9 cellular contexts compared by ENCODE assay signal in the genomic region with DNA sequence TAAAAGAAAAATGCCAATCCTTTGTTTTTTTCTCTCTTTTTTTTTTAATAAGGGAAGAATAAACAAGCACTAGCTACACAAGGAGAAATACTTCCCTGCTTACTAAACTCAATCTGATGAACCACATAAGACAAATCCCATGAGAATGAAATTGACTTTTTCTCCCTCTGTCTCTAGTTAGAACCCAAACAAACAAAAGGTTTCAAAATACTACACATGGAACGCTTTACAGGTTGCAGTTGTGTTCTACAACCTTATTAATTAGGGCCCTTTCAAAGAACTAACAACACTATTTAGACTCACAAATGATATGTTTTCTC.
DNase-seq lines count a peak whose midpoint lies in the region; ATAC-seq, FAIRE-seq and TF ChIP-seq lines count a peak whose summit lies in the region.
"Had no signal": no experiment of that assay in that cellular context is flagged by ENCODE, and none has a peak within 500 bp of the region (broad histone marks: within the 10 kb centered on the region; RNA-seq: fewer than 3 reads in every experiment).

No MANE protein-coding gene starts in this region.

- peaks cover 34% of the 10 kb centered on the region for H3K27me3 Mint-ChIP-seq in activated T-helper 1 cell treated with anti-CD3 and anti-CD28 coated beads, Interleukin-12 subunit alpha, Interleukin-12 subunit beta, Interleukin-2, Interleukin-4 antibody, amounts not matched to agents 30 ng/mL and 10 ng/mL and 1 ng/mL, durations not matched to agents 14 hours and 24 hours and 36 hours (ENCODE audit: insufficient read depth)
- H3K27me3 Mint-ChIP-seq in stimulated activated naive CD8-positive, alpha-beta T cell treated with anti-CD3 and anti-CD28 coated beads, Interleukin-15, amount 100 ng/mL, for 72 hours = peaks cover 62% of the 10 kb centered on the region

- H3K4me3 Mint-ChIP-seq in activated T-helper 1 cell treated with anti-CD3 and anti-CD28 coated beads, Interleukin-12 subunit alpha, Interleukin-12 subunit beta, Interleukin-2, Interleukin-4 antibody, amounts not matched to agents 30 ng/mL and 10 ng/mL and 1 ng/mL, durations not matched to agents 14 hours and 24 hours and 36 hours = peak overlapping the region; percentile 79
- H3K4me3 Mint-ChIP-seq in stimulated activated naive CD8-positive, alpha-beta T cell treated with anti-CD3 and anti-CD28 coated beads, Interleukin-15, amount 100 ng/mL, for 72 hours = peak overlapping the region; percentile 21 to 33

- H3K79me2 ChIP-seq in keratinocyte (ENCODE audit: control insufficient read depth, insufficient read depth, low read length) = peaks cover 20% of the 10 kb centered on the region

- H3K27ac Mint-ChIP-seq in activated T-helper 1 cell treated with anti-CD3 and anti-CD28 coated beads, Interleukin-12 subunit alpha, Interleukin-12 subunit beta, Interleukin-2, Interleukin-4 antibody, amounts not matched to agents 30 ng/mL and 10 ng/mL and 1 ng/mL, durations not matched to agents 14 hours and 24 hours and 36 hours = no peak overlapping the region
- H3K27ac Mint-ChIP-seq in stimulated activated naive CD8-positive, alpha-beta T cell treated with anti-CD3 and anti-CD28 coated beads, Interleukin-15, amount 100 ng/mL, for 72 hours = no peak overlapping the region
- H3K27ac Mint-ChIP-seq: stimulated activated effector memory CD8-positive, alpha-beta T cell treated with anti-CD3 and anti-CD28 coated beads, Interleukin-12 subunit alpha, Interleukin-12 subunit beta, amount 100 ng/mL, for 72 hours had no signal

- DNase-seq in SHP77 treated with DMSO at 0.1 percent for 48 hours (lab: John Stamatoyannopoulos, UW) (peak; percentile 57), SHP77 (lab: John Stamatoyannopoulos, UW) (no peak), keratinocyte (ENCODE audit: low read depth, low spot score) (no peak), urothelium cell line (ENCODE audit: low spot score) (no peak), KG1 (lab: John Stamatoyannopoulos, UW) (no peak)
- DNase-seq in activated T-helper 1 cell treated with anti-CD3 and anti-CD28 coated beads, Interleukin-12 subunit alpha, Interleukin-12 subunit beta, Interleukin-2, Interleukin-4 antibody, amounts not matched to agents 30 ng/mL and 10 ng/mL and 1 ng/mL, durations not matched to agents 14 hours and 24 hours and 36 hours (ENCODE audit: low spot score) = no peak
- DNase-seq in stimulated activated naive CD8-positive, alpha-beta T cell treated with anti-CD3 and anti-CD28 coated beads, Interleukin-15, amount 100 ng/mL, for 72 hours = no peak

- H3K4me1 ChIP-seq in keratinocyte (ENCODE audit: control insufficient read depth, extremely low read depth, insufficient read depth, low read length) = peaks cover 41% of the 10 kb centered on the region

- peak overlapping the region; percentile 99 for H3K27ac ChIP-seq in keratinocyte (ENCODE audit: control insufficient read depth, insufficient read depth, low read length)

- peak overlapping the region; percentile 48 to 84 (median 53) for H3K4me3 ChIP-seq in keratinocyte (ENCODE audit: control insufficient read depth in 2 of 3, extremely low read depth in 1 of 3, insufficient read depth in 2 of 3, low read depth in 1 of 3, low read length in 3 of 3)

- H4K20me1 ChIP-seq in keratinocyte (ENCODE audit: control insufficient read depth, extremely low read depth, insufficient read depth, low read length) = no peaks in the 10 kb centered on the region

- no peak for ATAC-seq in stimulated activated naive CD8-positive, alpha-beta T cell treated with anti-CD3 and anti-CD28 coated beads, Interleukin-15, amount 100 ng/mL, for 72 hours
- no peak for ATAC-seq in HG02885 (IDR thresholded peaks at IDR 0.05; ENCODE audit: poor library complexity, unreplicated experiment)

- TF ChIP-seq CTCF in keratinocyte (optimal IDR thresholded peaks at IDR 0.05 in 1 of 3, IDR thresholded peaks at IDR 0.05 in 1 of 3, conservative IDR thresholded peaks at IDR 0.05 in 1 of 3; ENCODE audit: extremely low read depth in 1 of 3, insufficient read depth in 2 of 3, low read length in 3 of 3) = no peak

- peaks cover 18% of the 10 kb centered on the region for H3K4me1 Mint-ChIP-seq in activated T-helper 1 cell treated with anti-CD3 and anti-CD28 coated beads, Interleukin-12 subunit alpha, Interleukin-12 subunit beta, Interleukin-2, Interleukin-4 antibody, amounts not matched to agents 30 ng/mL and 10 ng/mL and 1 ng/mL, durations not matched to agents 14 hours and 24 hours and 36 hours (ENCODE audit: low read depth)
- H3K4me1 Mint-ChIP-seq in stimulated activated naive CD8-positive, alpha-beta T cell treated with anti-CD3 and anti-CD28 coated beads, Interleukin-15, amount 100 ng/mL, for 72 hours = peaks cover 8% of the 10 kb centered on the region

- peak overlapping the region; percentile 83 for H3K4me2 ChIP-seq in keratinocyte (ENCODE audit: control insufficient read depth, extremely low read depth, insufficient read depth, low read depth, low read length)

- H3K9me1 ChIP-seq in keratinocyte (ENCODE audit: control insufficient read depth, extremely low read depth, insufficient read depth, low read length) = no peaks in the 10 kb centered on the region

- dilution Hi-C loops in keratinocyte (cut with MboI; ENCODE audit: extremely low pct_ligation_motif_present, low sequenced_read_pairs) = no loop called here

- H3K36me3 Mint-ChIP-seq in activated T-helper 1 cell treated with anti-CD3 and anti-CD28 coated beads, Interleukin-12 subunit alpha, Interleukin-12 subunit beta, Interleukin-2, Interleukin-4 antibody, amounts not matched to agents 30 ng/mL and 10 ng/mL and 1 ng/mL, durations not matched to agents 14 hours and 24 hours and 36 hours (ENCODE audit: low read depth) = no peaks in the 10 kb centered on the region
- H3K36me3 Mint-ChIP-seq: stimulated activated effector memory CD8-positive, alpha-beta T cell treated with anti-CD3 and anti-CD28 coated beads, Interleukin-12 subunit alpha, Interleukin-12 subunit beta, amount 100 ng/mL, for 72 hours had no signal

- H3K27me3 ChIP-seq in keratinocyte (ENCODE audit: control insufficient read depth, extremely low read depth, insufficient read depth, low read length) = no peaks in the 10 kb centered on the region

- peak overlapping the region; percentile 93 for H3K9ac ChIP-seq in keratinocyte (ENCODE audit: control insufficient read depth, extremely low read depth, insufficient read depth, low read length)

- no peaks in the 10 kb centered on the region for H3K36me3 ChIP-seq in keratinocyte (ENCODE audit: control insufficient read depth in 2 of 2, extremely low read depth in 1 of 2, insufficient read depth in 2 of 2, low read length in 2 of 2)

- no peak overlapping the region for H2AFZ ChIP-seq in keratinocyte (ENCODE audit: control insufficient read depth, low read length)

- FAIRE-seq in keratinocyte (lab: Jason Lieb, UNC) (no peak), urothelium cell line (lab: Jason Lieb, UNC) (no peak)

- no peaks in the 10 kb centered on the region for H3K9me3 ChIP-seq in keratinocyte (ENCODE audit: control insufficient read depth, low read depth, low read length)

- no peaks in the 10 kb centered on the region for H3K9me3 Mint-ChIP-seq in activated T-helper 1 cell treated with anti-CD3 and anti-CD28 coated beads, Interleukin-12 subunit alpha, Interleukin-12 subunit beta, Interleukin-2, Interleukin-4 antibody, amounts not matched to agents 30 ng/mL and 10 ng/mL and 1 ng/mL, durations not matched to agents 14 hours and 24 hours and 36 hours
- no peaks in the 10 kb centered on the region for H3K9me3 Mint-ChIP-seq in stimulated activated naive CD8-positive, alpha-beta T cell treated with anti-CD3 and anti-CD28 coated beads, Interleukin-15, amount 100 ng/mL, for 72 hours
- H3K9me3 Mint-ChIP-seq: stimulated activated effector memory CD8-positive, alpha-beta T cell treated with anti-CD3 and anti-CD28 coated beads, Interleukin-12 subunit alpha, Interleukin-12 subunit beta, amount 100 ng/mL, for 72 hours had no signal

- intact Hi-C loops in activated T-helper 1 cell treated with anti-CD3 and anti-CD28 coated beads, Interleukin-12 subunit alpha, Interleukin-12 subunit beta, Interleukin-2, Interleukin-4 antibody, amounts not matched to agents 30 ng/mL and 10 ng/mL and 1 ng/mL, durations not matched to agents 14 hours and 24 hours and 36 hours (cut with micrococcal nuclease) = loop anchor here (2.0 to 5.0 kb wide), 3 partner anchors 18 to 167 kb away; no protein-coding TSS in a partner anchor
